23 cellular contexts compared by ENCODE assay signal in the genomic region with DNA sequence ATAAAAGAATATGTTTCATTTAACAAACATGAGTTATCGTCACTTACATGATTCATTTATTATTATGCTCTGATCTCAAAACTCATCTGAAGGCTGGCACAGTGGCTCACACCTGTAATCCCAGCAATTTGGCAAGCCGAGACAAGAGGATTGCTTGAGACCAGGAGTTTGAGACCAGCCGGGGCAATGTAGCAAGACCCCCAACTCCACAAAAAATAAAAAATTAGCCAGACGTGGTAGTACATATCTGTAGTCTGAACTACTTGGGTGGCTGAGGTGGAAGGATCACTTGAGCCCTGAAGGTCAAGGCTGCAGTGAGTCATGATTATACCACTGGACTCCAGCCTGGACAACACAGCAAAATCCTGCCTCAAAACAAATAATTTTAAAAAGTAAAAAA. TPM values are rescaled to one million over a fixed set of nuclear protein-coding genes. Genes with fewer than 3 reads are reported as not detected.
DNase-seq lines count a peak whose midpoint lies in the region; ATAC-seq and TF ChIP-seq lines count a peak whose summit lies in the region.
"Had no signal": no experiment of that assay in that cellular context is flagged by ENCODE, and none has a peak within 500 bp of the region (broad histone marks: within the 10 kb centered on the region; RNA-seq: fewer than 3 reads in every experiment).

No MANE protein-coding gene starts in this region.

- no peaks in the 10 kb centered on the region for H3K9me3 ChIP-seq in PC-3 (ENCODE audit: low read length)
- H3K9me3 ChIP-seq: BLaER1 had no signal

- no peak overlapping the region for H3K27ac ChIP-seq in PC-3 (ENCODE audit: low read length)
- H3K27ac ChIP-seq: BLaER1 had no signal

- peaks cover 74% of the 10 kb centered on the region for H3K79me2 ChIP-seq in PC-3 (ENCODE audit: low read length)

- no peaks in the 10 kb centered on the region for H3K27me3 Mint-ChIP-seq in central memory CD8-positive, alpha-beta T cell
- H3K27me3 Mint-ChIP-seq: CD4-positive, CD25-positive, alpha-beta regulatory T cell had no signal

- peaks cover 4% of the 10 kb centered on the region; the same call in 1 of the 2 replicates for H3K36me3 ChIP-seq in PC-3 (ENCODE audit: low read depth, low read length)

- no peaks in the 10 kb centered on the region for H3K9me3 Mint-ChIP-seq in central memory CD8-positive, alpha-beta T cell
- H3K9me3 Mint-ChIP-seq in stimulated activated effector memory CD8-positive, alpha-beta T cell treated with anti-CD3 and anti-CD28 coated beads, Interleukin-12 subunit alpha, Interleukin-12 subunit beta, amount 100 ng/mL, for 72 hours = no peaks in the 10 kb centered on the region
- H3K9me3 Mint-ChIP-seq: CD4-positive, CD25-positive, alpha-beta regulatory T cell had no signal

- ATAC-seq in PC-3 (peak; percentile 12; the same call in 1 of the 2 replicates), GM19467 (IDR thresholded peaks at IDR 0.05; ENCODE audit: unreplicated experiment) (no peak)
- no peak for ATAC-seq in central memory CD8-positive, alpha-beta T cell (replicated peaks; ENCODE audit: extremely low read depth, poor library complexity, severe bottlenecking)
- no peak for ATAC-seq in stimulated activated effector memory CD8-positive, alpha-beta T cell treated with anti-CD3 and anti-CD28 coated beads, Interleukin-12 subunit alpha, Interleukin-12 subunit beta, amount 100 ng/mL, for 72 hours
- ATAC-seq: HCT116, Panc1 had no signal

- no peak overlapping the region for H3K9ac ChIP-seq in PC-3 (ENCODE audit: low read length)
- H3K9ac ChIP-seq: BLaER1 had no signal

- CTCF ChIA-PET in PC-3 (lab: Charles Lee) = no interaction called here

- H3K9me2 ChIP-seq in PC-3 (replicated peaks; ENCODE audit: low read length) = no peaks in the 10 kb centered on the region

- H3F3A ChIP-seq in PC-3 (ENCODE audit: low read length, unreplicated experiment) = no peaks in the 10 kb centered on the region

- H3K36me3 Mint-ChIP-seq in central memory CD8-positive, alpha-beta T cell (ENCODE audit: insufficient read depth) = peaks cover 27% of the 10 kb centered on the region
- H3K36me3 Mint-ChIP-seq in stimulated activated effector memory CD8-positive, alpha-beta T cell treated with anti-CD3 and anti-CD28 coated beads, Interleukin-12 subunit alpha, Interleukin-12 subunit beta, amount 100 ng/mL, for 72 hours = peaks cover 37% of the 10 kb centered on the region

- peaks cover 35% of the 10 kb centered on the region for H3K4me1 Mint-ChIP-seq in central memory CD8-positive, alpha-beta T cell
- peaks cover 15% of the 10 kb centered on the region for H3K4me1 Mint-ChIP-seq in stimulated activated effector memory CD8-positive, alpha-beta T cell treated with anti-CD3 and anti-CD28 coated beads, Interleukin-12 subunit alpha, Interleukin-12 subunit beta, amount 100 ng/mL, for 72 hours

- no peak overlapping the region for H3K4me2 ChIP-seq in PC-3 (ENCODE audit: low read length)
- H3K4me2 ChIP-seq: BLaER1 had no signal

- intact Hi-C loops in PC-3 (cut with micrococcal nuclease) = no loop called here

- H2AFZ ChIP-seq in PC-3 (ENCODE audit: low read length) = no peak overlapping the region

- H3K27ac Mint-ChIP-seq in central memory CD8-positive, alpha-beta T cell (ENCODE audit: low read depth) = peak overlapping the region; percentile 2
- peak overlapping the region; percentile 32 for H3K27ac Mint-ChIP-seq in stimulated activated effector memory CD8-positive, alpha-beta T cell treated with anti-CD3 and anti-CD28 coated beads, Interleukin-12 subunit alpha, Interleukin-12 subunit beta, amount 100 ng/mL, for 72 hours

- POLR2A ChIA-PET in PC-3 (lab: Charles Lee; ENCODE audit: unreplicated experiment) = no interaction called here

- no peak overlapping the region for H3K4me3 ChIP-seq in PC-3 (ENCODE audit: low read length)
- H3K4me3 ChIP-seq: BLaER1 had no signal

- no peaks in the 10 kb centered on the region for H4K20me1 ChIP-seq in PC-3 (ENCODE audit: low read length)

- no peaks in the 10 kb centered on the region for H3K27me3 ChIP-seq in PC-3 (ENCODE audit: low read length)
- H3K27me3 ChIP-seq: BLaER1 had no signal

- TF ChIP-seq CTCF in PC-3 (conservative IDR thresholded peaks at IDR 0.05; ENCODE audit: low read depth, low read length) = no peak

- DNase-seq in ELR (ENCODE audit: low read depth) = peak; percentile 20
- no peak for DNase-seq in PC-3
- no peak for DNase-seq in central memory CD8-positive, alpha-beta T cell (ENCODE audit: low spot score in 2 of 2)
- no peak for DNase-seq in stimulated activated effector memory CD8-positive, alpha-beta T cell treated with anti-CD3 and anti-CD28 coated beads, Interleukin-12 subunit alpha, Interleukin-12 subunit beta, amount 100 ng/mL, for 72 hours (ENCODE audit: low spot score in 2 of 2)
- DNase-seq in SW480 (ENCODE audit: low spot score) = no peak
- no peak for DNase-seq in dermis blood vessel endothelial cell
- DNase-seq: CD4-positive, CD25-positive, alpha-beta regulatory T cell; DMS153; DND-41; KBM-7; NCI-H1048; NCI-H1417; NCI-H1694; NCI-H2081; NCI-H2171; NCI-H226; NCI-H510A; NCI-H69; SHP77 treated with DMSO at 0.1 percent for 48 hours had no signal

- H3K4me3 Mint-ChIP-seq in central memory CD8-positive, alpha-beta T cell = no peak overlapping the region
- no peak overlapping the region for H3K4me3 Mint-ChIP-seq in stimulated activated effector memory CD8-positive, alpha-beta T cell treated with anti-CD3 and anti-CD28 coated beads, Interleukin-12 subunit alpha, Interleukin-12 subunit beta, amount 100 ng/mL, for 72 hours

- BruUV-seq in PC-3 (replicated peaks; lab: Mats Ljungman, UMichigan) = no TSS peak

- H3K4me1 ChIP-seq in PC-3 (ENCODE audit: insufficient read depth, low read length) = peaks cover 16% of the 10 kb centered on the region
- H3K4me1 ChIP-seq: BLaER1 had no signal

RNA-seq across cellular contexts. Expression of gene APPBP2, which starts 16.0 kb away (rescaled TPM):
- total RNA-seq in PC-3 (2014; rRNA removed) (17.1 and 21.4 TPM in 2 replicates), dermis blood vessel endothelial cell (42.0 and 57.4 TPM in 2 replicates)
